In genomic region chr7:2635810-2636701, GRCh38 we compare ENCODE assay signal across 10 cellular contexts. TPM values are rescaled to one million over a fixed set of nuclear protein-coding genes. Genes with fewer than 3 reads are reported as not detected.
DNase-seq lines count a peak whose midpoint lies in the region; ATAC-seq, FAIRE-seq and TF ChIP-seq lines count a peak whose summit lies in the region.
"Had no signal": no experiment of that assay in that cellular context is flagged by ENCODE, and none has a peak within 500 bp of the region (broad histone marks: within the 10 kb centered on the region; RNA-seq: fewer than 3 reads in every experiment).

No MANE protein-coding gene starts in this region.

- no peak overlapping the region for H3K4me3 Mint-ChIP-seq in activated CD4-positive, alpha-beta memory T cell treated with anti-CD3 and anti-CD28 coated beads, Interleukin-2, amount 10 ng/mL, durations not matched to agents 7 days and 5 days

- no peak overlapping the region for H3K27ac Mint-ChIP-seq in activated CD4-positive, alpha-beta memory T cell treated with anti-CD3 and anti-CD28 coated beads, Interleukin-2, amount 10 ng/mL, durations not matched to agents 7 days and 5 days

- H3K9ac ChIP-seq in Loucy (ENCODE audit: low read depth, low read length, poor library complexity, severe bottlenecking) = no peak overlapping the region
- peak overlapping the region; percentile 55; the same call in 1 of the 2 replicates for H3K9ac ChIP-seq in HepG2 (ENCODE audit: insufficient read depth, low read depth, low read length)

- peak overlapping the region; percentile 90 for H3K4me3 ChIP-seq in Loucy (ENCODE audit: low read length, poor library complexity, severe bottlenecking)
- no peak overlapping the region for H3K4me3 ChIP-seq in body of pancreas
- H3K4me3 ChIP-seq in HepG2 (replicated peaks in 1 of 3; ENCODE audit: insufficient read depth in 1 of 3, low read depth in 2 of 3, low read length in 3 of 3) = peak overlapping the region in 2 of 3 experiments; percentile 10 to 48; a peak in 2 of 6 replicates
- H3K4me3 ChIP-seq in testis = no peak overlapping the region

- H3K9me3 ChIP-seq in Loucy (ENCODE audit: insufficient read depth, low read depth, low read length) (no peaks in the 10 kb centered on the region), body of pancreas (no peaks in the 10 kb centered on the region), HepG2 (ENCODE audit: low read length) (no peaks in the 10 kb centered on the region), testis (no peaks in the 10 kb centered on the region)

- H3K79me2 ChIP-seq in Loucy (ENCODE audit: insufficient read depth, low read length) (peaks cover 91% of the 10 kb centered on the region), HepG2 (ENCODE audit: insufficient read depth, low read length) (peaks cover 82% of the 10 kb centered on the region)

- H3K36me3 ChIP-seq in Loucy (ENCODE audit: insufficient read depth, low read length) (no peaks in the 10 kb centered on the region), body of pancreas (replicated peaks in 1 of 2; ENCODE audit: insufficient read depth in 1 of 2, low read depth in 2 of 2) (no peaks in the 10 kb centered on the region), HepG2 (replicated peaks in 1 of 2; ENCODE audit: control insufficient read depth in 1 of 2, insufficient read depth in 2 of 2, low read length in 2 of 2) (peaks cover 8 to 11% of the 10 kb centered on the region in 2 experiments; a peak in 2 of 5 replicates), testis (ENCODE audit: low read depth, missing control alignments) (no peaks in the 10 kb centered on the region)

- H3K4me2 ChIP-seq in Loucy (ENCODE audit: low read depth, low read length, poor library complexity, severe bottlenecking) = peak overlapping the region; percentile 86
- peak overlapping the region; percentile 86 for H3K4me2 ChIP-seq in HepG2 (ENCODE audit: low read depth, low read length)

- H2AFZ ChIP-seq in Loucy (ENCODE audit: low read length) (no peak overlapping the region), HepG2 (ENCODE audit: low read length) (no peak overlapping the region)

- peak in 3 of 4 donors; percentile 24 to 60 (median 34) for DNase-seq in body of pancreas
- peak; percentile 78 for DNase-seq in HepG2 (ENCODE audit: low spot score)
- peak; percentile 23 for DNase-seq in testis
- DNase-seq in activated CD4-positive, alpha-beta memory T cell treated with anti-CD3 and anti-CD28 coated beads, Interleukin-2, amount 10 ng/mL, durations not matched to agents 7 days and 5 days = no peak
- no peak for DNase-seq in NCI-H510A (lab: John Stamatoyannopoulos, UW)
- no peak for DNase-seq in activated CD8-positive, alpha-beta memory T cell treated with anti-CD3 and anti-CD28 coated beads for 24 hours
- DNase-seq: OCI-M1 had no signal

- peak in 1 of 2 experiments; percentile 40; a peak in 1 of 4 replicates for TF ChIP-seq EP300 in HepG2 (IDR thresholded peaks at IDR 0.05; ENCODE audit: low read depth in 2 of 2, low read length in 2 of 2)
- no peak for TF ChIP-seq EP300 in HepG2 (CRISPR knock-in tag; IDR thresholded peaks at IDR 0.05; ENCODE audit: borderline replicate concordance)

- POLR2A ChIA-PET in HepG2 (lab: Yijun Ruan, JAX) = interaction anchor here (0.9 to 1.8 kb wide), 4 partner anchors 8 to 184 kb away, joined by 3 to 19 read pairs (median 10); no protein-coding TSS in a partner anchor
- POLR2A ChIA-PET in activated CD4-positive, alpha-beta memory T cell treated with anti-CD3 and anti-CD28 coated beads, Interleukin-2, amount 10 ng/mL, durations not matched to agents 7 days and 5 days (lab: Charles Lee) = interaction anchor here (0.9 kb wide), 1 partner anchor 69 kb away, joined by 3 read pairs; no protein-coding TSS in a partner anchor

- H4K20me1 ChIP-seq in Loucy (ENCODE audit: insufficient read depth, low read length, poor library complexity, severe bottlenecking) = peaks cover 85% of the 10 kb centered on the region
- peaks cover 35% of the 10 kb centered on the region; the same call in 1 of the 2 replicates for H4K20me1 ChIP-seq in HepG2 (ENCODE audit: insufficient read depth, low read length)

- H3K9me2 ChIP-seq in Loucy (replicated peaks; ENCODE audit: low read depth, low read length) = no peaks in the 10 kb centered on the region

- in situ Hi-C loops in HepG2 (cut with HindIII; ENCODE audit: extremely low pct_ligation_motif_present, low pct_unique_long_range_greater_than_20kb) = no loop called here

- peak; percentile 90 for FAIRE-seq in HepG2 (lab: Jason Lieb, UNC)
- FAIRE-seq: G401.6 had no signal

- peak overlapping the region in 2 of 4 donors; percentile 5 to 70 for H3K27ac ChIP-seq in body of pancreas
- H3K27ac ChIP-seq in HepG2 (ENCODE audit: extremely low read length, insufficient read depth, low read length) = peak overlapping the region; percentile 79
- peak overlapping the region in 1 of 2 donors; percentile 68 for H3K27ac ChIP-seq in testis

- intact Hi-C loops in body of pancreas (cut with DNase I) (no loop called here), HepG2 (cut with micrococcal nuclease; ENCODE audit: unreplicated experiment) (loop anchor here (2.0 kb wide), 2 partner anchors 13 to 69 kb away; no protein-coding TSS in a partner anchor), testis (cut with DNase I; ENCODE audit: low total_unique reads) (no loop called here)

- CTCF ChIA-PET in HepG2 (lab: Yijun Ruan, JAX; ENCODE audit: low intra/inter-chr PET ratio, low total read pairs) = no interaction called here
- CTCF ChIA-PET in activated CD4-positive, alpha-beta memory T cell treated with anti-CD3 and anti-CD28 coated beads, Interleukin-2, amount 10 ng/mL, durations not matched to agents 7 days and 5 days (lab: Charles Lee) = interaction anchor here (1.0 kb wide), 1 partner anchor 27 kb away, joined by 4 read pairs; no protein-coding TSS in a partner anchor

- BruUV-seq in HepG2 (replicated peaks; lab: Mats Ljungman, UMichigan) = no TSS peak

- peak in 1 of 3 donors; percentile 31 for TF ChIP-seq POLR2A in body of pancreas (IDR thresholded peaks at IDR 0.05)
- TF ChIP-seq POLR2A in HepG2 (IDR thresholded peaks at IDR 0.05; ENCODE audit: insufficient read depth in 1 of 2, low read depth in 2 of 2, low read length in 2 of 2) = no peak
- TF ChIP-seq POLR2A in testis (IDR thresholded peaks at IDR 0.05) = no peak

- no peaks in the 10 kb centered on the region for H3K27me3 ChIP-seq in Loucy (ENCODE audit: insufficient read depth, low read length, poor library complexity, severe bottlenecking)
- H3K27me3 ChIP-seq in body of pancreas = no peaks in the 10 kb centered on the region
- no peaks in the 10 kb centered on the region for H3K27me3 ChIP-seq in HepG2 (ENCODE audit: control insufficient read depth in 1 of 2, insufficient read depth in 2 of 2, low read length in 2 of 2)
- no peaks in the 10 kb centered on the region for H3K27me3 ChIP-seq in testis

- peaks cover 19% of the 10 kb centered on the region for H3K4me1 Mint-ChIP-seq in activated CD4-positive, alpha-beta memory T cell treated with anti-CD3 and anti-CD28 coated beads, Interleukin-2, amount 10 ng/mL, durations not matched to agents 7 days and 5 days

- ATAC-seq in body of pancreas (no peak), HepG2 (peak; percentile 12), HG02642 (IDR thresholded peaks at IDR 0.05; ENCODE audit: poor library complexity, unreplicated experiment) (no peak)

- TF ChIP-seq CTCF in Loucy (conservative IDR thresholded peaks at IDR 0.05; ENCODE audit: low read length) (no peak), body of pancreas (IDR thresholded peaks at IDR 0.05) (no peak), HepG2 (CRISPR knock-in tag; IDR thresholded peaks at IDR 0.05) (no peak), testis (IDR thresholded peaks at IDR 0.05) (no peak)

- H3K27me3 Mint-ChIP-seq in activated CD4-positive, alpha-beta memory T cell treated with anti-CD3 and anti-CD28 coated beads, Interleukin-2, amount 10 ng/mL, durations not matched to agents 7 days and 5 days = no peaks in the 10 kb centered on the region

- H3K4me1 ChIP-seq in Loucy (ENCODE audit: insufficient read depth, low read length, poor library complexity, severe bottlenecking) = peaks cover 29% of the 10 kb centered on the region
- H3K4me1 ChIP-seq in body of pancreas = peaks cover 81% of the 10 kb centered on the region
- peaks cover 81% of the 10 kb centered on the region for H3K4me1 ChIP-seq in HepG2 (ENCODE audit: insufficient read depth, low read length)
- peaks cover 78% of the 10 kb centered on the region for H3K4me1 ChIP-seq in testis

- 75 to 77% methylated on average over 19 to 22 of the region's 22 CpGs for WGBS in body of pancreas, 2 donors
- 47% methylated on average over 9 of the region's 22 CpGs for WGBS in HepG2 (ENCODE audit: low lambda C conversion rate)
- 68% methylated on average over 14 to 22 of the region's 22 CpGs for WGBS in testis, 2 donors

- H3K9me3 Mint-ChIP-seq in activated CD4-positive, alpha-beta memory T cell treated with anti-CD3 and anti-CD28 coated beads, Interleukin-2, amount 10 ng/mL, durations not matched to agents 7 days and 5 days = no peaks in the 10 kb centered on the region

- no peaks in the 10 kb centered on the region for H3F3A ChIP-seq in Loucy (ENCODE audit: low read depth)

- H3K36me3 Mint-ChIP-seq in activated CD4-positive, alpha-beta memory T cell treated with anti-CD3 and anti-CD28 coated beads, Interleukin-2, amount 10 ng/mL, durations not matched to agents 7 days and 5 days (ENCODE audit: low read depth) = no peaks in the 10 kb centered on the region

- no peak for TF ChIP-seq RAD21 in HepG2 (CRISPR knock-in tag; IDR thresholded peaks at IDR 0.05)

RNA-seq across cellular contexts. Expression of gene TTYH3, which starts 4.3 kb away (rescaled TPM):
- total RNA-seq in body of pancreas = 10 to 100 TPM; 11.2 to 32.0 TPM
- 21.5 and 26.3 TPM in 2 replicates for total RNA-seq in HepG2 (2016; rRNA removed; fragmentation: Illumina TruSeq; extraction: Trizol)
- 11.5 and 11.7 TPM in 2 replicates for total RNA-seq in HepG2 (2016; cell fraction: cytosol; rRNA removed; fragmentation: Illumina TruSeq; extraction: Trizol; ENCODE audit: low read depth)
- 19.4 and 28.8 TPM in 2 replicates for total RNA-seq in HepG2 (2016; cell fraction: insoluble cytoplasmic fraction; rRNA removed; fragmentation: Illumina TruSeq; extraction: Trizol)
- 34.4 and 35.6 TPM in 2 replicates for total RNA-seq in HepG2 (2016; cell fraction: membrane; rRNA removed; fragmentation: Illumina TruSeq; extraction: Trizol)
- total RNA-seq in HepG2 (2016; cell fraction: nucleus; rRNA removed; fragmentation: Illumina TruSeq; extraction: Trizol) = 37.1 and 45.0 TPM in 2 replicates
- 50.0 and 80.3 TPM in 2 replicates for polyA plus RNA-seq in HepG2 (2011; rRNA removed)
- 48.3 and 72.3 TPM in 2 replicates for polyA plus RNA-seq in HepG2 (2011; cell fraction: cytosol; rRNA removed)
- 227 and 315 TPM in 2 replicates for polyA plus RNA-seq in HepG2 (2011; cell fraction: nucleus; rRNA removed)
- polyA plus RNA-seq in HepG2 (2012) = 90.1 and 104 TPM in 2 replicates
- 11.1 and 11.5 TPM in 2 replicates for polyA plus RNA-seq in HepG2 (2016; cell fraction: cytosol; fragmentation: Illumina TruSeq; extraction: Trizol; ENCODE audit: low read depth)
- polyA plus RNA-seq in HepG2 (2016; cell fraction: insoluble cytoplasmic fraction; fragmentation: Illumina TruSeq; extraction: Trizol; ENCODE audit: low read depth) = 52.7 and 63.6 TPM in 2 replicates
- polyA plus RNA-seq in HepG2 (2016; cell fraction: membrane; fragmentation: Illumina TruSeq; extraction: Trizol; ENCODE audit: low read depth) = 49.3 and 52.2 TPM in 2 replicates
- 138 and 141 TPM in 2 replicates for polyA plus RNA-seq in HepG2 (2016; cell fraction: nucleus; fragmentation: Illumina TruSeq; extraction: Trizol; ENCODE audit: insufficient read depth, low read depth)
- 4.5 and 192 TPM in 2 replicates for polyA minus RNA-seq in HepG2 (2011; rRNA and poly(A)+ RNA removed; ENCODE audit: low replicate concordance)
- 91.4 and 94.8 TPM in 2 replicates for polyA minus RNA-seq in HepG2 (2011; cell fraction: cytosol; rRNA and poly(A)+ RNA removed)
- 41.0 and 47.5 TPM in 2 replicates for polyA minus RNA-seq in HepG2 (2011; cell fraction: nucleus; rRNA and poly(A)+ RNA removed)
- 10 to 100 TPM; 59.5 to 69.9 TPM for total RNA-seq in testis
- polyA plus RNA-seq in testis (ENCODE audit: insufficient read depth, low read depth, low replicate concordance) = 35.6 TPM
- 10 to 100 TPM in 1 of 2 experiments, 1 to 10 TPM in 1; 9.7 to 10.2 TPM for total RNA-seq in activated CD4-positive, alpha-beta memory T cell treated with anti-CD3 and anti-CD28 coated beads, Interleukin-2, amount 10 ng/mL, durations not matched to agents 7 days and 5 days

RNA-seq across cellular contexts. Expression of gene AMZ1, which starts 51.9 kb away (rescaled TPM):
- total RNA-seq in body of pancreas (not detected), HepG2 (2016; rRNA removed; fragmentation: Illumina TruSeq; extraction: Trizol) (not detected in 2 replicates), testis (1 to 10 TPM; 1.1 to 2.7 TPM)
- not detected in 2 replicates for total RNA-seq in HepG2 (2016; cell fraction: cytosol; rRNA removed; fragmentation: Illumina TruSeq; extraction: Trizol; ENCODE audit: low read depth)
- total RNA-seq in HepG2 (2016; cell fraction: insoluble cytoplasmic fraction; rRNA removed; fragmentation: Illumina TruSeq; extraction: Trizol) = not detected in 2 replicates
- not detected in 2 replicates for total RNA-seq in HepG2 (2016; cell fraction: membrane; rRNA removed; fragmentation: Illumina TruSeq; extraction: Trizol)
- total RNA-seq in HepG2 (2016; cell fraction: nucleus; rRNA removed; fragmentation: Illumina TruSeq; extraction: Trizol) = not detected in 2 replicates
- polyA plus RNA-seq in HepG2 (2011; rRNA removed) (0.03 TPM in 1 of 2 replicates, not detected in the other), testis (ENCODE audit: insufficient read depth, low read depth, low replicate concordance) (3.2 TPM)
- 0.01 and 0.04 TPM in 2 replicates for polyA plus RNA-seq in HepG2 (2011; cell fraction: cytosol; rRNA removed)
- 0.18 and 0.26 TPM in 2 replicates for polyA plus RNA-seq in HepG2 (2011; cell fraction: nucleus; rRNA removed)
- polyA plus RNA-seq in HepG2 (2012) = 0.05 and 0.07 TPM in 2 replicates
- polyA plus RNA-seq in HepG2 (2016; cell fraction: cytosol; fragmentation: Illumina TruSeq; extraction: Trizol; ENCODE audit: low read depth) = not detected in 2 replicates
- not detected in 2 replicates for polyA plus RNA-seq in HepG2 (2016; cell fraction: insoluble cytoplasmic fraction; fragmentation: Illumina TruSeq; extraction: Trizol; ENCODE audit: low read depth)
- not detected in 2 replicates for polyA plus RNA-seq in HepG2 (2016; cell fraction: membrane; fragmentation: Illumina TruSeq; extraction: Trizol; ENCODE audit: low read depth)
- not detected in 2 replicates for polyA plus RNA-seq in HepG2 (2016; cell fraction: nucleus; fragmentation: Illumina TruSeq; extraction: Trizol; ENCODE audit: insufficient read depth, low read depth)
- 0.30 and 0.84 TPM in 2 replicates for polyA minus RNA-seq in HepG2 (2011; rRNA and poly(A)+ RNA removed; ENCODE audit: low replicate concordance)
- polyA minus RNA-seq in HepG2 (2011; cell fraction: cytosol; rRNA and poly(A)+ RNA removed) = not detected in 2 replicates
- 0.13 TPM in 1 of 2 replicates, not detected in the other for polyA minus RNA-seq in HepG2 (2011; cell fraction: nucleus; rRNA and poly(A)+ RNA removed)
- under 1 TPM; 0.78 to 0.88 TPM for total RNA-seq in activated CD4-positive, alpha-beta memory T cell treated with anti-CD3 and anti-CD28 coated beads, Interleukin-2, amount 10 ng/mL, durations not matched to agents 7 days and 5 days

Comparison
In these comparisons a context has a peak if more than half of its experiments do, and no peak if none do; other contexts are left out.
1. H3K4me3 ChIP-seq: peak in Loucy (single experiment) and HepG2 (2 of 3); none in body of pancreas (0 of 2) and testis (0 of 2).
2. DNase-seq: peak in body of pancreas (3 of 4), HepG2 (single experiment) and testis (single experiment); none in activated CD4-positive, alpha-beta memory T cell treated with anti-CD3 and anti-CD28 coated beads, Interleukin-2, amount 10 ng/mL, durations not matched to agents 7 days and 5 days (single experiment), NCI-H510A (single experiment) and activated CD8-positive, alpha-beta memory T cell treated with anti-CD3 and anti-CD28 coated beads for 24 hours (single experiment).